ENCODE assay signal across 7 cellular contexts in genomic region chr15:60392986-60393811, GRCh38. TPM values are rescaled to one million over a fixed set of nuclear protein-coding genes. Genes with fewer than 3 reads are reported as not detected.
A peak's percentile ranks its signal among the peaks of the same experiment; 100 is the strongest.
DNase-seq lines count a peak whose midpoint lies in the region; ATAC-seq, FAIRE-seq and TF ChIP-seq lines count a peak whose summit lies in the region.

No MANE protein-coding gene starts in this region.

- H3K4me1 ChIP-seq in kidney (ENCODE audit: control insufficient read depth in 1 of 2, insufficient read depth in 1 of 2, low read depth in 1 of 2, low read length in 2 of 2) (peaks cover 26 to 51% of the 10 kb centered on the region in 2 donors), suprapubic skin (peaks cover 83% of the 10 kb centered on the region)

- DNase-seq in ELF-1 (ENCODE audit: low read depth, low spot score) (peak; percentile 51), NB4 (ENCODE audit: low read depth) (peak; percentile 50), astrocyte of the cerebellum (ENCODE audit: low read depth) (peak; percentile 91), kidney (peak; percentile 87), suprapubic skin (ENCODE audit: low spot score in 2 of 2) (peak in 1 of 2 donors; percentile 85), NK-92 (lab: John Stamatoyannopoulos, UW; ENCODE audit: unreplicated experiment) (no peak)

- FAIRE-seq in kidney (lab: Jason Lieb, UNC), result no peak

- H3K27ac ChIP-seq in kidney (ENCODE audit: low read depth in 2 of 2, low read length in 2 of 2) (peak overlapping the region; percentile 59 to 74), suprapubic skin (peak overlapping the region; percentile 100)

- no peak for ATAC-seq in HG02981 (IDR thresholded peaks at IDR 0.05; ENCODE audit: unreplicated experiment)

- WGBS in suprapubic skin, result 8% methylated on average over 9 of the region's 9 CpGs

- no peak overlapping the region for H3K4me3 ChIP-seq in NB4 (ENCODE audit: low read depth, low read length)
- H3K4me3 ChIP-seq in astrocyte of the cerebellum (ENCODE audit: low read depth, low read length), result peak overlapping the region; percentile 73
- H3K4me3 ChIP-seq in kidney (ENCODE audit: low read length in 2 of 2), result peak overlapping the region in 1 of 2 donors; percentile 3
- H3K4me3 ChIP-seq in suprapubic skin, result peak overlapping the region; percentile 96

- H3K27me3 ChIP-seq in suprapubic skin, result no peaks in the 10 kb centered on the region

- no peak overlapping the region for H3K9ac ChIP-seq in kidney (ENCODE audit: low read length in 2 of 2)

- TF ChIP-seq CTCF in NB4 (IDR thresholded peaks at IDR 0.05; ENCODE audit: low read depth, low read length) (no peak), astrocyte of the cerebellum (IDR thresholded peaks at IDR 0.05; ENCODE audit: low read depth, low read length, missing control alignments) (no peak), kidney (IDR thresholded peaks at IDR 0.05; ENCODE audit: borderline replicate concordance, extremely low read depth, insufficient read depth) (no peak), suprapubic skin (IDR thresholded peaks at IDR 0.05) (no peak)

- TF ChIP-seq POLR2A in NB4 (IDR thresholded peaks at IDR 0.05; ENCODE audit: extremely low read depth, insufficient read length), result no peak
- TF ChIP-seq POLR2A in suprapubic skin (IDR thresholded peaks at IDR 0.05), result peak in 1 of 2 donors; percentile 30

- H3K9me3 ChIP-seq in kidney (ENCODE audit: control insufficient read depth in 1 of 2, low read length in 2 of 2) (no peaks in the 10 kb centered on the region), suprapubic skin (no peaks in the 10 kb centered on the region)

- H3K36me3 ChIP-seq in kidney (ENCODE audit: control insufficient read depth in 1 of 2, insufficient read depth in 2 of 2, low read length in 2 of 2) (no peaks in the 10 kb centered on the region), suprapubic skin (peaks cover 3% of the 10 kb centered on the region)

- in situ Hi-C loops in astrocyte of the cerebellum (cut with HindIII; ENCODE audit: low sequenced_read_pairs), result loop anchor here (5.0 kb wide), 1 partner anchor 34 kb away; no protein-coding TSS in a partner anchor

- TF ChIP-seq EP300 in suprapubic skin (IDR thresholded peaks at IDR 0.05), result no peak

- intact Hi-C loops in kidney (cut with DNase I), result no loop called here

RNA-seq across cellular contexts. Expression of gene ANXA2, which starts 4.6 kb away (rescaled TPM):
- total RNA-seq in kidney, result 867 TPM
- 383 TPM for polyA plus RNA-seq in kidney (ENCODE audit: insufficient read depth, low read depth, low replicate concordance)
- total RNA-seq in suprapubic skin, result 1,000 to 10,000 TPM; 1,379 to 1,734 (median 1,554) TPM
